15 cellular contexts compared by ENCODE assay signal in genomic region chr18:59008302-59008974, GRCh38.
DNase-seq lines count a peak whose midpoint lies in the region; ATAC-seq and TF ChIP-seq lines count a peak whose summit lies in the region.
"Had no signal": no experiment of that assay in that cellular context is flagged by ENCODE, and none has a peak within 500 bp of the region (broad histone marks: within the 10 kb centered on the region; RNA-seq: fewer than 3 reads in every experiment).

No MANE protein-coding gene starts in this region.

- H3K36me3 Mint-ChIP-seq in brain = no peaks in the 10 kb centered on the region

- TF ChIP-seq CTCF in AG04450 (IDR thresholded peaks at IDR 0.05; ENCODE audit: low read depth, low read length) = no peak
- no peak for TF ChIP-seq CTCF in brain (conservative IDR thresholded peaks at IDR 0.05)
- no peak for TF ChIP-seq CTCF in ovary (IDR thresholded peaks at IDR 0.05)

- H3K27ac ChIP-seq in AG04450 (ENCODE audit: low read depth, low read length) (peak overlapping the region; percentile 3), ovary (no peak overlapping the region)
- H3K27ac ChIP-seq: Peyer's patch had no signal

- no peak for TF ChIP-seq POLR2A in ovary (IDR thresholded peaks at IDR 0.05)

- H3K27me3 ChIP-seq in AG04450 (ENCODE audit: control insufficient read depth, insufficient read depth, low read length) (no peaks in the 10 kb centered on the region), ovary (no peaks in the 10 kb centered on the region)
- H3K27me3 ChIP-seq: Peyer's patch had no signal

- WGBS in ovary, 3 donors = 45 to 63% (median 45%) methylated on average over 13 of the region's 13 CpGs

- H3K9me3 Mint-ChIP-seq in brain = peaks cover 1 to 12% (median 7%) of the 10 kb centered on the region in 5 experiments
- H3K9me3 Mint-ChIP-seq: activated B cell treated with CpG ODN at 0.5 μM for 24 hours; activated T-helper 2 cell treated with anti-CD3 and anti-CD28 coated beads, Interferon-gamma antibody, Interleukin-2, Interleukin-4, amounts not matched to agents 10 μg/mL and 5 μg/mL and 100 μg/mL, durations not matched to agents 14 hours and 24 hours and 36 hours; dendritic cell treated with granulocyte-macrophage colony-stimulating factor and Interleukin-4, amounts not matched to agents 40 ng/mL and 50 ng/mL, for 4 days had no signal

- no peaks in the 10 kb centered on the region for H3K27me3 Mint-ChIP-seq in brain
- H3K27me3 Mint-ChIP-seq: activated B cell treated with CpG ODN at 0.5 μM for 24 hours; dendritic cell treated with granulocyte-macrophage colony-stimulating factor and Interleukin-4, amounts not matched to agents 40 ng/mL and 50 ng/mL, for 4 days; progenitor cell of endocrine pancreas had no signal

- POLR2A ChIA-PET in AG04450 (lab: Yijun Ruan, JAX) = interaction anchor here (0.7 kb wide), 2 partner anchors 62 to 210 kb away, joined by 3 to 5 read pairs; no protein-coding TSS in a partner anchor

- H3K36me3 ChIP-seq in ovary = no peaks in the 10 kb centered on the region
- H3K36me3 ChIP-seq: Peyer's patch had no signal

- peaks cover 20% of the 10 kb centered on the region for H3K4me1 Mint-ChIP-seq in brain

- H3K9me3 ChIP-seq in AG04450 (ENCODE audit: control insufficient read depth, insufficient read depth, low read length) = peaks cover 7% of the 10 kb centered on the region
- no peaks in the 10 kb centered on the region for H3K9me3 ChIP-seq in ovary
- H3K9me3 ChIP-seq: Peyer's patch had no signal

- intact Hi-C loops in ovary (cut with DNase I) = no loop called here

- DNase-seq in AG04450 (ENCODE audit: low read depth, low spot score) = no peak
- DNase-seq in HT1080 (ENCODE audit: low read depth) = peak; percentile 75
- DNase-seq in iPS-NIHi11 (ENCODE audit: low spot score) = peak; percentile 46
- no peak for DNase-seq in inferior parietal cortex (ENCODE audit: extremely low spot score)
- DNase-seq in ovary = no peak
- DNase-seq in DMS153 treated with DMSO at 0.1 percent for 48 hours (lab: John Stamatoyannopoulos, UW; ENCODE audit: unreplicated experiment) = no peak
- DNase-seq: activated B cell treated with CpG ODN at 0.5 μM for 24 hours, C1 segment of cervical spinal cord, NCI-H1092 treated with DMSO at 0.1 percent for 48 hours, Peyer's patch had no signal

- no peak overlapping the region for H3K4me3 Mint-ChIP-seq in brain
- H3K4me3 Mint-ChIP-seq: activated B cell treated with CpG ODN at 0.5 μM for 24 hours; dendritic cell treated with granulocyte-macrophage colony-stimulating factor and Interleukin-4, amounts not matched to agents 40 ng/mL and 50 ng/mL, for 4 days had no signal

- peak overlapping the region; percentile 10 to 91 (median 54) for H3K27ac Mint-ChIP-seq in brain
- H3K27ac Mint-ChIP-seq: activated B cell treated with CpG ODN at 0.5 μM for 24 hours; activated T-helper 2 cell treated with anti-CD3 and anti-CD28 coated beads, Interferon-gamma antibody, Interleukin-2, Interleukin-4, amounts not matched to agents 10 μg/mL and 5 μg/mL and 100 μg/mL, durations not matched to agents 14 hours and 24 hours and 36 hours; dendritic cell treated with granulocyte-macrophage colony-stimulating factor and Interleukin-4, amounts not matched to agents 40 ng/mL and 50 ng/mL, for 4 days; progenitor cell of endocrine pancreas had no signal

- TF ChIP-seq EP300 in ovary (IDR thresholded peaks at IDR 0.05) = no peak

- H3K4me1 ChIP-seq in ovary (ENCODE audit: insufficient read depth) = peaks cover 7% of the 10 kb centered on the region
- H3K4me1 ChIP-seq: Peyer's patch had no signal

- ATAC-seq in GM19395 (IDR thresholded peaks at IDR 0.05; ENCODE audit: unreplicated experiment) = no peak

- H3K4me3 ChIP-seq in AG04450 (ENCODE audit: low read depth, low read length) = no peak overlapping the region
- no peak overlapping the region for H3K4me3 ChIP-seq in ovary
- H3K4me3 ChIP-seq: Peyer's patch had no signal

- CTCF ChIA-PET in AG04450 (lab: Charles Lee) = interaction anchor here (0.6 to 0.8 kb wide), 3 partner anchors 57 to 1021 kb away, joined by 3 read pairs; no protein-coding TSS in a partner anchor

Comparison
In these comparisons a context has a peak if more than half of its experiments do, and no peak if none do; other contexts are left out.
1. DNase-seq: peak in HT1080 (single experiment) and iPS-NIHi11 (single experiment); none in AG04450 (single experiment), inferior parietal cortex (single experiment), ovary (0 of 5) and DMS153 treated with DMSO at 0.1 percent for 48 hours (single experiment).